In genomic region chr17:40722146-40722720, GRCh38 we compare ENCODE assay signal across 17 cellular contexts. TPM values are rescaled to one million over a fixed set of nuclear protein-coding genes. Genes with fewer than 3 reads are reported as not detected.
A peak's percentile ranks its signal among the peaks of the same experiment; 100 is the strongest.
DNase-seq lines count a peak whose midpoint lies in the region; TF ChIP-seq lines count a peak whose summit lies in the region.
"Had no signal": no experiment of that assay in that cellular context is flagged by ENCODE, and none has a peak within 500 bp of the region (broad histone marks: within the 10 kb centered on the region; RNA-seq: fewer than 3 reads in every experiment).

No MANE protein-coding gene starts in this region.

- no peak overlapping the region for H3K4me3 ChIP-seq in fibroblast of the aortic adventitia (ENCODE audit: low read depth, low read length)
- H3K4me3 ChIP-seq: GM23338, SJSA1 had no signal

- no peak for TF ChIP-seq CTCF in fibroblast of the aortic adventitia (IDR thresholded peaks at IDR 0.05; ENCODE audit: insufficient read depth, low read length)

- DNase-seq in M059J (ENCODE audit: low read depth), result peak; percentile 8
- DNase-seq in fibroblast of the aortic adventitia (ENCODE audit: low read depth), result peak; percentile 3
- peak; percentile 83 for DNase-seq in renal cortical epithelial cell (ENCODE audit: low read depth)
- no peak for DNase-seq in NCI-H146 (lab: John Stamatoyannopoulos, UW)
- DNase-seq in mucosa of gallbladder (ENCODE audit: low spot score), result no peak
- DNase-seq in AG20443 (ENCODE audit: low spot score), result no peak
- no peak for DNase-seq in activated CD8-positive, alpha-beta memory T cell treated with anti-CD3 and anti-CD28 coated beads, Interleukin-2, amount 50 U/mL, for 4 hours
- DNase-seq: BE2C; CD4-positive, alpha-beta T cell; KG1; NCI-H1436; NCI-H2081; NCI-H774 had no signal

RNA-seq across cellular contexts. Expression of gene KRT24, which starts 18.7 kb away (rescaled TPM):
- not detected in 2 replicates for total RNA-seq in M059J (2014; rRNA removed; shearing (Covaris generic))
- not detected in 2 replicates for total RNA-seq in fibroblast of the aortic adventitia (ENCODE audit: low replicate concordance)
- total RNA-seq in renal cortical epithelial cell, result not detected in 2 replicates
- total RNA-seq in mucosa of gallbladder, result 0.17 TPM
- total RNA-seq: CD4-positive, alpha-beta T cell; G401; GM23338; NCI-H460; SJSA1 had no signal

RNA-seq across cellular contexts. Expression of gene KRT25, which starts 32.9 kb away (rescaled TPM):
- not detected in 2 replicates for total RNA-seq in M059J (2014; rRNA removed; shearing (Covaris generic))
- total RNA-seq in fibroblast of the aortic adventitia (ENCODE audit: low replicate concordance), result not detected in 2 replicates
- not detected in 2 replicates for total RNA-seq in renal cortical epithelial cell
- not detected for total RNA-seq in mucosa of gallbladder
- total RNA-seq: CD4-positive, alpha-beta T cell; G401; GM23338; NCI-H460; SJSA1 had no signal

RNA-seq across cellular contexts. Expression of gene KRT26, which starts 49.8 kb away (rescaled TPM):
- total RNA-seq in M059J (2014; rRNA removed; shearing (Covaris generic)), result not detected in 2 replicates
- total RNA-seq in fibroblast of the aortic adventitia (ENCODE audit: low replicate concordance), result not detected in 2 replicates
- not detected in 2 replicates for total RNA-seq in renal cortical epithelial cell
- total RNA-seq in mucosa of gallbladder, result not detected
- total RNA-seq: CD4-positive, alpha-beta T cell; G401; GM23338; NCI-H460; SJSA1 had no signal

RNA-seq across cellular contexts. Expression of gene KRT222, which starts 57.3 kb away (rescaled TPM):
- 0.07 TPM in 1 of 2 replicates, not detected in the other for total RNA-seq in M059J (2014; rRNA removed; shearing (Covaris generic))
- total RNA-seq in fibroblast of the aortic adventitia (ENCODE audit: low replicate concordance) (not detected in 2 replicates), renal cortical epithelial cell (1.7 and 10.9 TPM in 2 replicates), mucosa of gallbladder (12.7 TPM)
- total RNA-seq: CD4-positive, alpha-beta T cell; G401; GM23338; NCI-H460; SJSA1 had no signal

Comparison
In these comparisons a context has a peak if more than half of its experiments do, and no peak if none do; other contexts are left out.
1. DNase-seq: peak in M059J (single experiment), fibroblast of the aortic adventitia (single experiment) and renal cortical epithelial cell (single experiment); none in NCI-H146 (single experiment), mucosa of gallbladder (single experiment), AG20443 (single experiment) and activated CD8-positive, alpha-beta memory T cell treated with anti-CD3 and anti-CD28 coated beads, Interleukin-2, amount 50 U/mL, for 4 hours (single experiment).